ENCODE assay signal across 8 cellular contexts in genomic region chr4:161252520-161253141, GRCh38.
A peak's percentile ranks its signal among the peaks of the same experiment; 100 is the strongest.
DNase-seq lines count a peak whose midpoint lies in the region; ATAC-seq and TF ChIP-seq lines count a peak whose summit lies in the region.

No MANE protein-coding gene starts in this region.

- H3K9me2 ChIP-seq in OCI-LY1 (ENCODE audit: low read depth, low read length): no peaks in the 10 kb centered on the region

- H3K9me3 ChIP-seq in OCI-LY1 (ENCODE audit: low read length) (no peaks in the 10 kb centered on the region), gastrocnemius medialis (peaks cover 0 to 8% (median 0%) of the 10 kb centered on the region in 3 donors)

- CTCF ChIA-PET in AG04449 (lab: Yijun Ruan, JAX): interaction anchor here (0.6 kb wide), 1 partner anchor 9 kb away, joined by 3 read pairs; no protein-coding TSS in a partner anchor

- intact Hi-C loops in gastrocnemius medialis (cut with DNase I; ENCODE audit: low total_unique reads): no loop called here

- H3K4me3 ChIP-seq in AG04449 (ENCODE audit: low read depth, low read length) (no peak overlapping the region), OCI-LY1 (ENCODE audit: low read depth, low read length, poor library complexity, severe bottlenecking) (no peak overlapping the region), fibroblast of mammary gland (ENCODE audit: control insufficient read depth, low read depth, low read length) (no peak overlapping the region), gastrocnemius medialis (no peak overlapping the region)

- TF ChIP-seq POLR2A in gastrocnemius medialis (IDR thresholded peaks at IDR 0.05): no peak

- DNase-seq in AG04449 (ENCODE audit: low read depth, low spot score): no peak
- DNase-seq in fibroblast of mammary gland (ENCODE audit: low read depth): peak; percentile 1
- DNase-seq in KG1 (lab: John Stamatoyannopoulos, UW): no peak
- DNase-seq in gastrocnemius medialis: no peak
- no peak for DNase-seq in G401 (ENCODE audit: low spot score)

- no peaks in the 10 kb centered on the region for H3K4me1 ChIP-seq in OCI-LY1 (ENCODE audit: insufficient read depth, low read length, severe bottlenecking)
- H3K4me1 ChIP-seq in gastrocnemius medialis: no peaks in the 10 kb centered on the region

- H3F3A ChIP-seq in OCI-LY1 (ENCODE audit: insufficient read depth, low read length): no peaks in the 10 kb centered on the region

- no peak overlapping the region for H2AFZ ChIP-seq in OCI-LY1 (ENCODE audit: low read length)

- H3K4me2 ChIP-seq in OCI-LY1 (ENCODE audit: low read length): no peak overlapping the region

- H3K36me3 ChIP-seq in OCI-LY1 (ENCODE audit: insufficient read depth, low read length) (no peaks in the 10 kb centered on the region), gastrocnemius medialis (no peaks in the 10 kb centered on the region)

- H3K27me3 ChIP-seq in OCI-LY1 (ENCODE audit: insufficient read depth, low read length) (no peaks in the 10 kb centered on the region), gastrocnemius medialis (no peaks in the 10 kb centered on the region)

- POLR2A ChIA-PET in AG04449 (lab: Yijun Ruan, JAX): no interaction called here

- H3K79me2 ChIP-seq in OCI-LY1 (ENCODE audit: insufficient read depth, low read length): no peaks in the 10 kb centered on the region

- peak; percentile 15 for TF ChIP-seq CTCF in AG04449 (IDR thresholded peaks at IDR 0.05; ENCODE audit: insufficient read depth, low read length, missing control alignments)
- peak; percentile 74 for TF ChIP-seq CTCF in OCI-LY1 (IDR thresholded peaks at IDR 0.05; ENCODE audit: low read length)
- peak; percentile 43 for TF ChIP-seq CTCF in fibroblast of mammary gland (conservative IDR thresholded peaks at IDR 0.05; ENCODE audit: control insufficient read depth, insufficient read depth, low read depth, low read length)
- TF ChIP-seq CTCF in gastrocnemius medialis (IDR thresholded peaks at IDR 0.05 in 4 of 5, conservative IDR thresholded peaks at IDR 0.05 in 1 of 5): no peak

- ATAC-seq in GM18511 (IDR thresholded peaks at IDR 0.05; ENCODE audit: unreplicated experiment) (peak; percentile 79), HG02981 (IDR thresholded peaks at IDR 0.05; ENCODE audit: unreplicated experiment) (peak; percentile 78), gastrocnemius medialis (no peak)

- no peaks in the 10 kb centered on the region for H4K20me1 ChIP-seq in OCI-LY1 (ENCODE audit: insufficient read depth, low read length)

- no peak overlapping the region for H3K9ac ChIP-seq in OCI-LY1 (ENCODE audit: low read length)

- in situ Hi-C loops in gastrocnemius medialis (cut with MboI; ENCODE audit: low sequenced_read_pairs in 4 of 4): no loop called here
- in situ Hi-C loops in G401 (cut with HindIII; ENCODE audit: low sequenced_read_pairs): no loop called here

- H3K27ac ChIP-seq in OCI-LY1 (ENCODE audit: low read depth, low read length, poor library complexity, severe bottlenecking) (no peak overlapping the region), gastrocnemius medialis (no peak overlapping the region)

Comparison
In these comparisons a context has a peak if more than half of its experiments do, and no peak if none do; other contexts are left out.
1. CTCF ChIP-seq: peak in AG04449 (single experiment), OCI-LY1 (single experiment) and fibroblast of mammary gland (single experiment); none in gastrocnemius medialis (0 of 5).
2. ATAC-seq: peak in GM18511 (single experiment) and HG02981 (single experiment); none in gastrocnemius medialis (0 of 2).